9 cellular contexts compared by ENCODE assay signal in genomic region chr5:132464155-132464939, GRCh38. TPM values are rescaled to one million over a fixed set of nuclear protein-coding genes. Genes with fewer than 3 reads are reported as not detected.
A peak's percentile ranks its signal among the peaks of the same experiment; 100 is the strongest.
DNase-seq lines count a peak whose midpoint lies in the region; ATAC-seq, FAIRE-seq and TF ChIP-seq lines count a peak whose summit lies in the region.
"Had no signal": no experiment of that assay in that cellular context is flagged by ENCODE, and none has a peak within 500 bp of the region (broad histone marks: within the 10 kb centered on the region; RNA-seq: fewer than 3 reads in every experiment).

No MANE protein-coding gene starts in this region.

- no peaks in the 10 kb centered on the region for H3K9me3 ChIP-seq in A673 (ENCODE audit: low read depth, low read length, poor library complexity, severe bottlenecking)
- H3K9me3 ChIP-seq in HepG2 (ENCODE audit: low read length), result no peaks in the 10 kb centered on the region
- H3K9me3 ChIP-seq in transverse colon, result no peaks in the 10 kb centered on the region

- H3K27me3 ChIP-seq in A673 (replicated peaks; ENCODE audit: insufficient read depth, low read depth, low read length, poor library complexity), result no peaks in the 10 kb centered on the region
- H3K27me3 ChIP-seq in H7 (ENCODE audit: control insufficient read depth, insufficient read depth, low read length), result no peaks in the 10 kb centered on the region
- H3K27me3 ChIP-seq in HepG2 (ENCODE audit: control insufficient read depth in 1 of 2, insufficient read depth in 2 of 2, low read length in 2 of 2), result no peaks in the 10 kb centered on the region
- H3K27me3 ChIP-seq in transverse colon, result no peaks in the 10 kb centered on the region

- peaks cover 80% of the 10 kb centered on the region for H3K4me1 Mint-ChIP-seq in activated T-helper 2 cell treated with anti-CD3 and anti-CD28 coated beads, Interferon-gamma antibody, Interleukin-2, Interleukin-4, amounts not matched to agents 10 μg/mL and 5 μg/mL and 100 μg/mL, durations not matched to agents 14 hours and 24 hours and 36 hours (ENCODE audit: low read depth)

- in situ Hi-C loops in HepG2 (cut with HindIII; ENCODE audit: extremely low pct_ligation_motif_present, low pct_unique_long_range_greater_than_20kb) (no loop called here), transverse colon (cut with MboI; ENCODE audit: low pct_ligation_motif_present in 1 of 4, low pct_unique_long_range_greater_than_20kb in 1 of 4, low sequenced_read_pairs in 3 of 4) (no loop called here)

- H3K9ac ChIP-seq in HepG2 (ENCODE audit: insufficient read depth, low read depth, low read length), result peak overlapping the region; percentile 53

- H3K4me2 ChIP-seq in HepG2 (ENCODE audit: low read depth, low read length), result peak overlapping the region; percentile 90

- intact Hi-C loops in A673 (cut with micrococcal nuclease; ENCODE audit: unreplicated experiment), result no loop called here
- intact Hi-C loops in activated T-helper 2 cell treated with anti-CD3 and anti-CD28 coated beads, Interferon-gamma antibody, Interleukin-2, Interleukin-4, amounts not matched to agents 10 μg/mL and 5 μg/mL and 100 μg/mL, durations not matched to agents 14 hours and 24 hours and 36 hours (cut with micrococcal nuclease), result no loop called here
- intact Hi-C loops in HepG2 (cut with micrococcal nuclease; ENCODE audit: unreplicated experiment), result loop anchor here (5.0 kb wide), 1 partner anchor 33 kb away; no protein-coding TSS in a partner anchor
- intact Hi-C loops in transverse colon (cut with DNase I; ENCODE audit: low total_unique reads), result no loop called here

- TF ChIP-seq EP300 in HepG2 (IDR thresholded peaks at IDR 0.05; ENCODE audit: low read depth in 2 of 2, low read length in 2 of 2) (no peak), HepG2 (CRISPR knock-in tag; IDR thresholded peaks at IDR 0.05; ENCODE audit: borderline replicate concordance) (no peak), transverse colon (IDR thresholded peaks at IDR 0.05; ENCODE audit: low read depth) (no peak)

- 60% methylated on average over 11 of the region's 15 CpGs for WGBS in HepG2 (ENCODE audit: low lambda C conversion rate)
- WGBS in transverse colon (ENCODE audit: low coverage in 1 of 2), 2 donors, result 22 to 53% methylated on average over 3 to 15 of the region's 15 CpGs

- no peaks in the 10 kb centered on the region for H3K79me2 ChIP-seq in HepG2 (ENCODE audit: insufficient read depth, low read length)

- peaks cover 26% of the 10 kb centered on the region for H3K4me1 ChIP-seq in A673 (ENCODE audit: insufficient read depth, low read length, poor library complexity, severe bottlenecking)
- H3K4me1 ChIP-seq in HepG2 (ENCODE audit: insufficient read depth, low read length), result peaks cover 98% of the 10 kb centered on the region
- peaks cover 49 to 84% (median 64%) of the 10 kb centered on the region in 4 donors for H3K4me1 ChIP-seq in transverse colon

- no peaks in the 10 kb centered on the region for H3K27me3 Mint-ChIP-seq in activated T-helper 2 cell treated with anti-CD3 and anti-CD28 coated beads, Interferon-gamma antibody, Interleukin-2, Interleukin-4, amounts not matched to agents 10 μg/mL and 5 μg/mL and 100 μg/mL, durations not matched to agents 14 hours and 24 hours and 36 hours (ENCODE audit: low read depth)

- peak overlapping the region; percentile 82 for H3K27ac Mint-ChIP-seq in activated T-helper 2 cell treated with anti-CD3 and anti-CD28 coated beads, Interferon-gamma antibody, Interleukin-2, Interleukin-4, amounts not matched to agents 10 μg/mL and 5 μg/mL and 100 μg/mL, durations not matched to agents 14 hours and 24 hours and 36 hours

- peak; percentile 16; the same call in 1 of the 2 replicates for TF ChIP-seq RAD21 in HepG2 (CRISPR knock-in tag; IDR thresholded peaks at IDR 0.05)

- TF ChIP-seq CTCF in A673 (conservative IDR thresholded peaks at IDR 0.05; ENCODE audit: low read depth, low read length) (0 out of 2 replicates have a peak, but pooled peaks have one; percentile 25), HepG2 (CRISPR knock-in tag; IDR thresholded peaks at IDR 0.05) (0 out of 2 replicates have a peak, but pooled peaks have one; percentile 31), transverse colon (IDR thresholded peaks at IDR 0.05) (peak in 4 of 5 experiments; percentile 17 to 53 (median 40))

- H3K36me3 ChIP-seq in A673 (ENCODE audit: insufficient read depth, low read length, poor library complexity, severe bottlenecking) (no peaks in the 10 kb centered on the region), H7 (replicated peaks; ENCODE audit: control insufficient read depth, insufficient read depth, low read length) (no peaks in the 10 kb centered on the region), HepG2 (replicated peaks in 1 of 2; ENCODE audit: control insufficient read depth in 1 of 2, insufficient read depth in 2 of 2, low read length in 2 of 2) (no peaks in the 10 kb centered on the region), transverse colon (no peaks in the 10 kb centered on the region)

- ATAC-seq in HepG2 (peak; percentile 5; the same call in 2 of the 3 replicates), HG02981 (IDR thresholded peaks at IDR 0.05; ENCODE audit: unreplicated experiment) (no peak), HG03039 (IDR thresholded peaks at IDR 0.05; ENCODE audit: unreplicated experiment) (no peak), HG03457 (IDR thresholded peaks at IDR 0.05; ENCODE audit: unreplicated experiment) (no peak)

- POLR2A ChIA-PET in A673 (lab: Charles Lee; ENCODE audit: low non-redundant PET), result interaction anchor here (0.5 to 0.6 kb wide), 2 partner anchors 26 to 277 kb away, joined by 3 read pairs; no protein-coding TSS in a partner anchor
- POLR2A ChIA-PET in HepG2 (lab: Yijun Ruan, JAX), result interaction anchor here (1.0 to 2.0 kb wide), 4 partner anchors 9 to 37 kb away, joined by 3 to 12 read pairs (median 9); partner anchors contain the start of gene IRF1

- TF ChIP-seq POLR2A in HepG2 (IDR thresholded peaks at IDR 0.05; ENCODE audit: insufficient read depth in 1 of 2, low read depth in 2 of 2, low read length in 2 of 2) (no peak), transverse colon (IDR thresholded peaks at IDR 0.05) (no peak)

- H4K20me1 ChIP-seq in HepG2 (ENCODE audit: insufficient read depth, low read length), result no peaks in the 10 kb centered on the region

- FAIRE-seq in HepG2 (lab: Jason Lieb, UNC), result no peak
- FAIRE-seq: bronchial epithelial cell had no signal

- H3K4me3 ChIP-seq in A673 (ENCODE audit: low read depth, low read length, poor library complexity, severe bottlenecking) (peak overlapping the region; percentile 4), H7 (ENCODE audit: insufficient read depth, low read depth, low read length) (no peak overlapping the region), HepG2 (replicated peaks in 1 of 3; ENCODE audit: insufficient read depth in 1 of 3, low read depth in 2 of 3, low read length in 3 of 3) (peak overlapping the region; percentile 47 to 71 (median 56)), transverse colon (peak overlapping the region in 1 of 4 donors; percentile 23)

- BruUV-seq in A673 (replicated peaks; lab: Mats Ljungman, UMichigan) (no TSS peak), HepG2 (replicated peaks; lab: Mats Ljungman, UMichigan) (no TSS peak)

- DNase-seq in A673 (ENCODE audit: low spot score), result peak; percentile 80
- peak; percentile 69 for DNase-seq in H7
- DNase-seq in activated T-helper 2 cell treated with anti-CD3 and anti-CD28 coated beads, Interferon-gamma antibody, Interleukin-2, Interleukin-4, amounts not matched to agents 10 μg/mL and 5 μg/mL and 100 μg/mL, durations not matched to agents 14 hours and 24 hours and 36 hours (ENCODE audit: low spot score), result no peak
- DNase-seq in HepG2 (ENCODE audit: low spot score), result no peak
- DNase-seq in transverse colon, result peak; percentile 55

- H3K4me3 Mint-ChIP-seq in activated T-helper 2 cell treated with anti-CD3 and anti-CD28 coated beads, Interferon-gamma antibody, Interleukin-2, Interleukin-4, amounts not matched to agents 10 μg/mL and 5 μg/mL and 100 μg/mL, durations not matched to agents 14 hours and 24 hours and 36 hours (ENCODE audit: low read depth), result peak overlapping the region; percentile 64

- H3K9me3 Mint-ChIP-seq in activated T-helper 2 cell treated with anti-CD3 and anti-CD28 coated beads, Interferon-gamma antibody, Interleukin-2, Interleukin-4, amounts not matched to agents 10 μg/mL and 5 μg/mL and 100 μg/mL, durations not matched to agents 14 hours and 24 hours and 36 hours, result no peaks in the 10 kb centered on the region

- CTCF ChIA-PET in A673 (lab: Charles Lee), result interaction anchor here (0.8 to 1.0 kb wide), 2 partner anchors 37 to 44 kb away, joined by 3 to 5 read pairs; no protein-coding TSS in a partner anchor
- CTCF ChIA-PET in HepG2 (lab: Yijun Ruan, JAX; ENCODE audit: low intra/inter-chr PET ratio, low total read pairs), result no interaction called here

- H3K36me3 Mint-ChIP-seq in activated T-helper 2 cell treated with anti-CD3 and anti-CD28 coated beads, Interferon-gamma antibody, Interleukin-2, Interleukin-4, amounts not matched to agents 10 μg/mL and 5 μg/mL and 100 μg/mL, durations not matched to agents 14 hours and 24 hours and 36 hours (ENCODE audit: low read depth), result peaks cover 48% of the 10 kb centered on the region

- H3K27ac ChIP-seq in A673 (ENCODE audit: low read depth, low read length, poor library complexity, severe bottlenecking) (peak overlapping the region; percentile 73), HepG2 (ENCODE audit: extremely low read length, insufficient read depth, low read length) (no peak overlapping the region), transverse colon (peak overlapping the region; percentile 77 to 87 (median 84))

- peak overlapping the region; percentile 58 for H2AFZ ChIP-seq in HepG2 (ENCODE audit: low read length)

RNA-seq across cellular contexts. Expression of gene IRF1, which starts 26.2 kb away (rescaled TPM):
- total RNA-seq in A673 (2021), result 5.7 and 6.9 TPM in 2 replicates
- total RNA-seq in H7 (2014; rRNA removed; shearing (Covaris generic)), result 4.5 and 6.5 TPM in 2 replicates
- 155 TPM in 2 replicates for total RNA-seq in activated T-helper 2 cell treated with anti-CD3 and anti-CD28 coated beads, Interferon-gamma antibody, Interleukin-2, Interleukin-4, amounts not matched to agents 10 μg/mL and 5 μg/mL and 100 μg/mL, durations not matched to agents 14 hours and 24 hours and 36 hours
- 5.8 and 8.8 TPM in 2 replicates for total RNA-seq in HepG2 (2016; rRNA removed; fragmentation: Illumina TruSeq; extraction: Trizol)
- total RNA-seq in HepG2 (2016; cell fraction: cytosol; rRNA removed; fragmentation: Illumina TruSeq; extraction: Trizol; ENCODE audit: low read depth), result 1.2 and 1.9 TPM in 2 replicates
- total RNA-seq in HepG2 (2016; cell fraction: insoluble cytoplasmic fraction; rRNA removed; fragmentation: Illumina TruSeq; extraction: Trizol), result 4.4 and 10.1 TPM in 2 replicates
- 2.5 and 3.3 TPM in 2 replicates for total RNA-seq in HepG2 (2016; cell fraction: membrane; rRNA removed; fragmentation: Illumina TruSeq; extraction: Trizol)
- 14.5 and 19.2 TPM in 2 replicates for total RNA-seq in HepG2 (2016; cell fraction: nucleus; rRNA removed; fragmentation: Illumina TruSeq; extraction: Trizol)
- 4.1 and 4.4 TPM in 2 replicates for polyA plus RNA-seq in HepG2 (2011; rRNA removed)
- 4.7 and 4.8 TPM in 2 replicates for polyA plus RNA-seq in HepG2 (2011; cell fraction: cytosol; rRNA removed)
- 10.1 and 10.8 TPM in 2 replicates for polyA plus RNA-seq in HepG2 (2011; cell fraction: nucleus; rRNA removed)
- 3.4 and 4.0 TPM in 2 replicates for polyA plus RNA-seq in HepG2 (2012)
- polyA plus RNA-seq in HepG2 (2016; cell fraction: cytosol; fragmentation: Illumina TruSeq; extraction: Trizol; ENCODE audit: low read depth), result 0.75 and 0.77 TPM in 2 replicates
- polyA plus RNA-seq in HepG2 (2016; cell fraction: insoluble cytoplasmic fraction; fragmentation: Illumina TruSeq; extraction: Trizol; ENCODE audit: low read depth), result 5.3 and 6.8 TPM in 2 replicates
- 0.80 and 1.4 TPM in 2 replicates for polyA plus RNA-seq in HepG2 (2016; cell fraction: membrane; fragmentation: Illumina TruSeq; extraction: Trizol; ENCODE audit: low read depth)
- polyA plus RNA-seq in HepG2 (2016; cell fraction: nucleus; fragmentation: Illumina TruSeq; extraction: Trizol; ENCODE audit: insufficient read depth, low read depth), result 8.7 and 9.9 TPM in 2 replicates
- 24.0 and 36.4 TPM in 2 replicates for polyA minus RNA-seq in HepG2 (2011; rRNA and poly(A)+ RNA removed; ENCODE audit: low replicate concordance)
- polyA minus RNA-seq in HepG2 (2011; cell fraction: cytosol; rRNA and poly(A)+ RNA removed), result 4.7 and 7.5 TPM in 2 replicates
- 28.5 and 37.7 TPM in 2 replicates for polyA minus RNA-seq in HepG2 (2011; cell fraction: nucleus; rRNA and poly(A)+ RNA removed)
- 10 to 100 TPM; 40.8 to 86.9 (median 65.5) TPM for total RNA-seq in transverse colon

Comparison
In these comparisons a context has a peak if more than half of its experiments do, and no peak if none do; other contexts are left out.
1. DNase-seq: peak in A673 (single experiment), H7 (single experiment) and transverse colon (single experiment); none in activated T-helper 2 cell treated with anti-CD3 and anti-CD28 coated beads, Interferon-gamma antibody, Interleukin-2, Interleukin-4, amounts not matched to agents 10 μg/mL and 5 μg/mL and 100 μg/mL, durations not matched to agents 14 hours and 24 hours and 36 hours (single experiment) and HepG2 (single experiment).
2. Peak in every context shown above with its lines, with median percentiles within 50 percentile points of each other: CTCF ChIP-seq.